8 cellular contexts compared by ENCODE assay signal in the genomic region with DNA sequence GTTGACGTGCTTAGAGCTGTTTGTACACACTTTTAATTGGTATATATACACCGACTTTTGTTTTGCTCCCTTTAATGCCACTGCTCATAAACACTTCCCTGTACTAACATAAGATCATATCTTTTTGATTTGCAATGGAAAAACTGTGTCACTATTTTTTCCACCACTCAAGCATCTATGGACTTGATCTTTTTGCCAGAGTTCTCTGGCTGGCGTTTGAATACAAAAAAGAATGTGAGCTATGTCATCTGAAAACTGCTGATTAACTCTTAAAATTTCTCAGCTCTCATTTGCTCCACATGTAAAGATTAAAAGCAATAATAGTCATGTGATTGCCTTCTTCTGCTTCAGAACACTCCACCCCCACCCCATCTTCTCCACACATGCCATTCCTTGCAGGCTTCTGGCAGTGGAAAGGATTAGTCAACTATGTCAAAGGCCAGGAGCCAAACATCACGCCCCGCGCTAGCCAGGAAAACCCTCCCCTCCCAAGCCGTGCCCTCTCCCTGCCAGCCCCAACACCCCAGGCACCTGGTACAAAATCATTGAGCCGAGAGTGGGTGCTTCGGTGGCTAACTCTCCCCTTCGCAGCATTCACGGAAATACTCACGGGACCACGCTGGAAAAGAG.
DNase-seq lines count a peak whose midpoint lies in the region; TF ChIP-seq lines count a peak whose summit lies in the region.

No MANE protein-coding gene starts in this region.

- in situ Hi-C loops in ACHN (cut with HindIII; ENCODE audit: low pct_ligation_motif_present, low pct_unique_long_range_greater_than_20kb, low sequenced_read_pairs) = no loop called here

- H3K4me3 ChIP-seq in mesodermal cell (ENCODE audit: extremely low read depth, insufficient read depth, low read length, poor library complexity, severe bottlenecking) = no peak overlapping the region

- H3K4me1 ChIP-seq in mesodermal cell (ENCODE audit: control insufficient read depth, insufficient read depth, low read length, poor library complexity, severe bottlenecking) = peaks cover 42% of the 10 kb centered on the region

- no peaks in the 10 kb centered on the region for H3K9me3 ChIP-seq in mesodermal cell (ENCODE audit: control insufficient read depth, low read length)

- TF ChIP-seq CTCF in GM10266 (IDR thresholded peaks at IDR 0.05; ENCODE audit: control insufficient read depth, insufficient read depth, low read depth, missing control alignments) = no peak

- TF ChIP-seq EP300 in Ishikawa (IDR thresholded peaks at IDR 0.05; ENCODE audit: borderline replicate concordance) = peak; percentile 89

- TF ChIP-seq RAD21 in Ishikawa (IDR thresholded peaks at IDR 0.05; ENCODE audit: low read depth) = peak; percentile 33; the same call in 1 of the 2 replicates

- peak; percentile 92 for DNase-seq in ACHN
- DNase-seq in RPMI8226 = no peak
- no peak for DNase-seq in NCI-H2227 treated with DMSO at 0.1 percent for 48 hours (lab: John Stamatoyannopoulos, UW)
- DNase-seq in stimulated activated naive CD4-positive, alpha-beta T cell (lab: John Stamatoyannopoulos, UW) = no peak
- DNase-seq in GM10266 (ENCODE audit: extremely low spot score) = no peak

- H3K36me3 ChIP-seq in mesodermal cell (ENCODE audit: control insufficient read depth, insufficient read depth, low read length) = no peaks in the 10 kb centered on the region

- WGBS in mesodermal cell (ENCODE audit: insufficient coverage in 2 of 2), 2 experiments = 83 to 92% methylated on average over 9 to 12 of the region's 13 CpGs

- H3K27ac ChIP-seq in cingulate gyrus (ENCODE audit: low read depth, low read length) = peak overlapping the region; percentile 60
- H3K27ac ChIP-seq in mesodermal cell (ENCODE audit: low read depth, low read length, severe bottlenecking) = peak overlapping the region; percentile 65

TF ChIP-seq in Ishikawa, 13 proteins besides CTCF, POLR2A, EP300 and RAD21:
- TF ChIP-seq, protein P1, sequence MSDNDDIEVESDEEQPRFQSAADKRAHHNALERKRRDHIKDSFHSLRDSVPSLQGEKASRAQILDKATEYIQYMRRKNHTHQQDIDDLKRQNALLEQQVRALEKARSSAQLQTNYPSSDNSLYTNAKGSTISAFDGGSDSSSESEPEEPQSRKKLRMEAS (IDR thresholded peaks at IDR 0.05) = peak; percentile 61
- TF ChIP-seq FOXM1 (IDR thresholded peaks at IDR 0.05; ENCODE audit: borderline replicate concordance, low read depth) = no peak
- TF ChIP-seq, protein P2, sequence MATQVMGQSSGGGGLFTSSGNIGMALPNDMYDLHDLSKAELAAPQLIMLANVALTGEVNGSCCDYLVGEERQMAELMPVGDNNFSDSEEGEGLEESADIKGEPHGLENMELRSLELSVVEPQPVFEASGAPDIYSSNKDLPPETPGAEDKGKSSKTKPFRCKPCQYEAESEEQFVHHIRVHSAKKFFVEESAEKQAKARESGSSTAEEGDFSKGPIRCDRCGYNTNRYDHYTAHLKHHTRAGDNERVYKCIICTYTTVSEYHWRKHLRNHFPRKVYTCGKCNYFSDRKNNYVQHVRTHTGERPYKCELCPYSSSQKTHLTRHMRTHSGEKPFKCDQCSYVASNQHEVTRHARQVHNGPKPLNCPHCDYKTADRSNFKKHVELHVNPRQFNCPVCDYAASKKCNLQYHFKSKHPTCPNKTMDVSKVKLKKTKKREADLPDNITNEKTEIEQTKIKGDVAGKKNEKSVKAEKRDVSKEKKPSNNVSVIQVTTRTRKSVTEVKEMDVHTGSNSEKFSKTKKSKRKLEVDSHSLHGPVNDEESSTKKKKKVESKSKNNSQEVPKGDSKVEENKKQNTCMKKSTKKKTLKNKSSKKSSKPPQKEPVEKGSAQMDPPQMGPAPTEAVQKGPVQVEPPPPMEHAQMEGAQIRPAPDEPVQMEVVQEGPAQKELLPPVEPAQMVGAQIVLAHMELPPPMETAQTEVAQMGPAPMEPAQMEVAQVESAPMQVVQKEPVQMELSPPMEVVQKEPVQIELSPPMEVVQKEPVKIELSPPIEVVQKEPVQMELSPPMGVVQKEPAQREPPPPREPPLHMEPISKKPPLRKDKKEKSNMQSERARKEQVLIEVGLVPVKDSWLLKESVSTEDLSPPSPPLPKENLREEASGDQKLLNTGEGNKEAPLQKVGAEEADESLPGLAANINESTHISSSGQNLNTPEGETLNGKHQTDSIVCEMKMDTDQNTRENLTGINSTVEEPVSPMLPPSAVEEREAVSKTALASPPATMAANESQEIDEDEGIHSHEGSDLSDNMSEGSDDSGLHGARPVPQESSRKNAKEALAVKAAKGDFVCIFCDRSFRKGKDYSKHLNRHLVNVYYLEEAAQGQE (IDR thresholded peaks at IDR 0.05; ENCODE audit: low read depth) = no peak
- TF ChIP-seq YY1 (IDR thresholded peaks at IDR 0.05; ENCODE audit: low read depth) = no peak
- no peak for TF ChIP-seq CREB1 (IDR thresholded peaks at IDR 0.05; ENCODE audit: low read depth)
- no peak; the same call in 1 of the 2 replicates for TF ChIP-seq ZBTB7A (IDR thresholded peaks at IDR 0.05; ENCODE audit: low read depth)
- peak; percentile 91 for TF ChIP-seq NFIC (IDR thresholded peaks at IDR 0.05)
- peak; percentile 84 for TF ChIP-seq TEAD4 (IDR thresholded peaks at IDR 0.05)
- TF ChIP-seq, protein P3, sequence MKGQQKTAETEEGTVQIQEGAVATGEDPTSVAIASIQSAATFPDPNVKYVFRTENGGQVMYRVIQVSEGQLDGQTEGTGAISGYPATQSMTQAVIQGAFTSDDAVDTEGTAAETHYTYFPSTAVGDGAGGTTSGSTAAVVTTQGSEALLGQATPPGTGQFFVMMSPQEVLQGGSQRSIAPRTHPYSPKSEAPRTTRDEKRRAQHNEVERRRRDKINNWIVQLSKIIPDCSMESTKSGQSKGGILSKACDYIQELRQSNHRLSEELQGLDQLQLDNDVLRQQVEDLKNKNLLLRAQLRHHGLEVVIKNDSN (IDR thresholded peaks at IDR 0.05) = peak; percentile 74
- peak; percentile 85; the same call in 1 of the 2 replicates for TF ChIP-seq TCF12 (IDR thresholded peaks at IDR 0.05; ENCODE audit: low read depth)
- TF ChIP-seq TAF1 (IDR thresholded peaks at IDR 0.05; ENCODE audit: low read depth) = no peak
- no peak; the same call in 1 of the 2 replicates for TF ChIP-seq EGR1 (IDR thresholded peaks at IDR 0.05)
- peak; percentile 23; the same call in 1 of the 2 replicates for TF ChIP-seq CEBPB (IDR thresholded peaks at IDR 0.05)
